In the genomic region with DNA sequence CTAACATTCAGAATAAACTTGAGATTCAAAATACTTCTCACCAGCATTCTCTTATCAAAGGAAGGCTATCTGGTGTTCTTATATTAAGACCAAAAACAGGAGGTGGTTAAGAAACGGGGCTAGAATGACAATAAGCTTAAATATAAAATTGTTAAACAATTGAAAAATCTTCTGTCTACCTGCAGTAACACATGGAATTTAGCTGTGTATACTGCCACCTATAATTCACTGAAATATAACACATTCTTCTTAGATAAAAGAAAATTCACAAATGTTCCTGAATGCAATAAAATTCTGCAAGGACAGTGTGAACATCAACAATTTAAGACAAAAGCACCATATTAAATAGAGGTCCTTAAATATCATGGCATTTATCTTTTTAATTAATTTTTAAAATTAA, we compare ENCODE assay signal across 28 cellular contexts. TPM values are rescaled to one million over a fixed set of nuclear protein-coding genes. Genes with fewer than 3 reads are reported as not detected.
A peak's percentile ranks its signal among the peaks of the same experiment; 100 is the strongest.
DNase-seq lines count a peak whose midpoint lies in the region; ATAC-seq, FAIRE-seq and TF ChIP-seq lines count a peak whose summit lies in the region.
"Had no signal": no experiment of that assay in that cellular context is flagged by ENCODE, and none has a peak within 500 bp of the region (broad histone marks: within the 10 kb centered on the region; RNA-seq: fewer than 3 reads in every experiment).

No MANE protein-coding gene starts in this region.

- no peaks in the 10 kb centered on the region for H4K20me1 ChIP-seq in hepatocyte (ENCODE audit: insufficient read depth, poor library complexity, severe bottlenecking)
- H4K20me1 ChIP-seq: BLaER1 had no signal

- no peak overlapping the region for H3K4me2 ChIP-seq in hepatocyte
- H3K4me2 ChIP-seq: BLaER1 had no signal

- H2AFZ ChIP-seq in hepatocyte: no peak overlapping the region

- H3K9me3 ChIP-seq in BE2C (no peaks in the 10 kb centered on the region), hepatocyte (ENCODE audit: low read depth) (no peaks in the 10 kb centered on the region), pancreas (no peaks in the 10 kb centered on the region)
- H3K9me3 ChIP-seq: BLaER1, HAP-1, thyroid gland had no signal

- no peaks in the 10 kb centered on the region for H3K9me2 ChIP-seq in hepatocyte (replicated peaks; ENCODE audit: insufficient read depth)

- no peak overlapping the region for H3K27ac ChIP-seq in RWPE1
- no peak overlapping the region for H3K27ac ChIP-seq in hepatocyte
- no peak overlapping the region for H3K27ac ChIP-seq in pancreas
- H3K27ac ChIP-seq: BLaER1, SK-N-MC, skin epidermis, thyroid gland had no signal

- H3K27me3 ChIP-seq in BE2C (no peaks in the 10 kb centered on the region), hepatocyte (no peaks in the 10 kb centered on the region), pancreas (peaks cover 0 to 32% (median 2%) of the 10 kb centered on the region in 4 donors)
- H3K27me3 ChIP-seq: BLaER1, thyroid gland had no signal

- ATAC-seq in pancreas: no peak
- no peak for ATAC-seq in HG02798 (IDR thresholded peaks at IDR 0.05; ENCODE audit: poor library complexity, unreplicated experiment)
- ATAC-seq: left ventricle myocardium superior had no signal

- CTCF ChIA-PET in RWPE1 (lab: Yijun Ruan, JAX): interaction anchor here (0.6 kb wide), 1 partner anchor 353 kb away, joined by 3 read pairs; no protein-coding TSS in a partner anchor

- H3K79me2 ChIP-seq in hepatocyte: no peaks in the 10 kb centered on the region

- WGBS in hepatocyte (ENCODE audit: low lambda C conversion rate, missing lambda C conversion rate): 83% methylated on average over 1 of the region's 1 CpG
- WGBS in pancreas, 2 donors: 21 to 28% methylated on average over 1 of the region's 1 CpG

- POLR2A ChIA-PET in RWPE1 (lab: Yijun Ruan, JAX; ENCODE audit: low non-redundant PET): no interaction called here

- H3K4me1 ChIP-seq in BE2C: no peaks in the 10 kb centered on the region
- H3K4me1 ChIP-seq in hepatocyte (ENCODE audit: insufficient read depth): no peaks in the 10 kb centered on the region
- no peaks in the 10 kb centered on the region for H3K4me1 ChIP-seq in pancreas
- H3K4me1 ChIP-seq: BLaER1, thyroid gland had no signal

- DNase-seq in BE2C (no peak), LHCN-M2 (ENCODE audit: low read depth) (peak; percentile 4), RWPE1 (ENCODE audit: low spot score) (no peak), hepatocyte (ENCODE audit: low spot score) (no peak), pancreas (no peak), DMS79 (lab: John Stamatoyannopoulos, UW) (no peak), HTR-8/SVneo (ENCODE audit: insufficient read length, low spot score) (no peak)
- DNase-seq: activated CD4-positive, alpha-beta T cell treated with anti-CD3 and anti-CD28 coated beads for 4 hours; activated gamma-delta T cell; activated T-cell treated with anti-CD3 and anti-CD28 coated beads, Interleukin-2, amount 50 U/mL, for 1 hour; COR-L47; Kasumi-1; left ventricle myocardium superior; naive B cell; NCI-H1092 treated with DMSO at 0.1 percent for 48 hours; NCI-H187; NCI-H226; NCI-H69; T-helper 2 cell; thyroid gland had no signal

- FAIRE-seq in pancreas (lab: Jason Lieb, UNC) (no peak), HTR-8/SVneo (lab: Jason Lieb, UNC) (no peak)
- FAIRE-seq: GM18507, keratinocyte had no signal

- H3K36me3 ChIP-seq in BE2C (no peaks in the 10 kb centered on the region), hepatocyte (replicated peaks; ENCODE audit: insufficient read depth, low read depth) (no peaks in the 10 kb centered on the region), pancreas (no peaks in the 10 kb centered on the region)
- H3K36me3 ChIP-seq: BLaER1, HAP-1, thyroid gland had no signal

- H3K4me3 ChIP-seq in BE2C (ENCODE audit: low read depth, low read length) (no peak overlapping the region), hepatocyte (no peak overlapping the region), pancreas (no peak overlapping the region)
- H3K4me3 ChIP-seq: BLaER1, HAP-1, SK-N-MC, skin epidermis, thyroid gland had no signal

- intact Hi-C loops in pancreas (cut with DNase I): no loop called here

- peak; percentile 30; the same call in 1 of the 2 replicates for TF ChIP-seq CTCF in BE2C (IDR thresholded peaks at IDR 0.05; ENCODE audit: low read depth, low read length)
- 0 out of 2 replicates have a peak, but pooled peaks have one; percentile 11 for TF ChIP-seq CTCF in RWPE1 (conservative IDR thresholded peaks at IDR 0.05; ENCODE audit: low read depth)
- peak; percentile 14 for TF ChIP-seq CTCF in hepatocyte (IDR thresholded peaks at IDR 0.05; ENCODE audit: poor library complexity)
- no peak for TF ChIP-seq CTCF in pancreas (IDR thresholded peaks at IDR 0.05)

RNA-seq across cellular contexts. Expression of a gene that starts 11.5 kb away (rescaled TPM):
- 12.3 TPM for polyA plus RNA-seq in BE2C (2012; ENCODE audit: insufficient read depth, insufficient read length, low read depth)
- total RNA-seq in LHCN-M2 (2014; rRNA removed): 1.0 and 1.3 TPM in 2 replicates
- polyA plus RNA-seq in LHCN-M2 (2012): 3.6 TPM
- total RNA-seq in hepatocyte: 22.7 and 24.1 TPM in 2 replicates
- 13.0 and 16.7 TPM in 2 replicates for polyA plus RNA-seq in hepatocyte
- under 1 TPM; 0.09 to 0.23 (median 0.13) TPM for total RNA-seq in pancreas
- polyA plus RNA-seq in pancreas: under 1 TPM; 0.11 to 0.26 TPM
- total RNA-seq: activated CD8-positive, alpha-beta memory T cell treated with anti-CD3 and anti-CD28 coated beads for 36 hours had no signal
- polyA plus RNA-seq: keratinocyte had no signal

Comparison
In these comparisons a context has a peak if more than half of its experiments do, and no peak if none do; other contexts are left out.
1. CTCF ChIP-seq: peak in BE2C (single experiment), RWPE1 (single experiment) and hepatocyte (single experiment); none in pancreas (0 of 4).
2. RNA of a gene that starts 11.5 kb away (total RNA-seq): 22.7 to 24.1 TPM in hepatocyte; 1.0 to 1.3 TPM in LHCN-M2 and 0.09 to 0.23 TPM in pancreas; every median in the first group is over 10 times any median in the second.